ENCODE assay signal across 8 cellular contexts in genomic region chr1:150151291-150152181, GRCh38. TPM values are rescaled to one million over a fixed set of nuclear protein-coding genes. Genes with fewer than 3 reads are reported as not detected.
A peak's percentile ranks its signal among the peaks of the same experiment; 100 is the strongest.
DNase-seq lines count a peak whose midpoint lies in the region; ATAC-seq and TF ChIP-seq lines count a peak whose summit lies in the region.

No MANE protein-coding gene starts in this region.

- WGBS in GM23248 (ENCODE audit: low coverage in 1 of 2, low lambda C conversion rate in 2 of 2, missing lambda C conversion rate in 2 of 2), 2 experiments, result 54 to 62% methylated on average over 15 of the region's 15 CpGs

- H2AFZ ChIP-seq in GM23248, result peak overlapping the region; percentile 65

- in situ Hi-C loops in GM23248 (cut with MboI), result no loop called here

- H3K4me1 ChIP-seq in GM23248 (ENCODE audit: insufficient read depth) (peaks cover 30% of the 10 kb centered on the region), duodenal mucosa (ENCODE audit: control insufficient read depth in 1 of 2, insufficient read depth in 2 of 2, low read length in 2 of 2) (peaks cover 10 to 26% of the 10 kb centered on the region in 2 donors), tibial artery (peaks cover 0 to 51% (median 27%) of the 10 kb centered on the region in 4 donors)

- peaks cover 59% of the 10 kb centered on the region for H3K79me2 ChIP-seq in GM23248 (ENCODE audit: insufficient read depth)

- DNase-seq in GM23248, result peak; percentile 31
- peak; percentile 16 to 36 for DNase-seq in activated CD4-positive, alpha-beta T cell treated with anti-CD3 and anti-CD28 coated beads for 24 hours (ENCODE audit: low read depth in 2 of 2)
- DNase-seq in natural killer cell, result peak; percentile 66
- DNase-seq in tibial artery, result no peak
- no peak for DNase-seq in hippocampal formation (lab: John Stamatoyannopoulos, UW)

- H3K27ac ChIP-seq in GM23248, result peak overlapping the region; percentile 84
- peak overlapping the region; percentile 55 for H3K27ac ChIP-seq in duodenal mucosa (ENCODE audit: low read depth, low read length)
- H3K27ac ChIP-seq in tibial artery, result peak overlapping the region; percentile 98

- H3K9me3 Mint-ChIP-seq in natural killer cell, result no peaks in the 10 kb centered on the region

- H3K36me3 Mint-ChIP-seq in natural killer cell, result no peaks in the 10 kb centered on the region

- H3K9ac ChIP-seq in GM23248 (peak overlapping the region; percentile 89), duodenal mucosa (ENCODE audit: low read depth in 1 of 2, low read length in 2 of 2) (peak overlapping the region; percentile 63 to 84)

- intact Hi-C loops in natural killer cell (cut with micrococcal nuclease), result loop anchor here (5.0 kb wide), 2 partner anchors 36 to 84 kb away; partner anchors contain the start of gene VPS45
- intact Hi-C loops in tibial artery (cut with DNase I; ENCODE audit: low total_unique reads), result no loop called here

- H3K4me1 Mint-ChIP-seq in natural killer cell, result peaks cover 32 to 52% of the 10 kb centered on the region in 2 donors

- peaks cover 39% of the 10 kb centered on the region for H3F3A ChIP-seq in GM23248 (ENCODE audit: insufficient read depth)

- peak overlapping the region; percentile 88 to 95 for H3K27ac Mint-ChIP-seq in natural killer cell

- H4K20me1 ChIP-seq in GM23248 (ENCODE audit: insufficient read depth), result no peaks in the 10 kb centered on the region

- H3K9me2 ChIP-seq in GM23248 (ENCODE audit: insufficient read depth), result no peaks in the 10 kb centered on the region

- H3K27me3 ChIP-seq in GM23248 (replicated peaks; ENCODE audit: insufficient read depth) (no peaks in the 10 kb centered on the region), duodenal mucosa (ENCODE audit: control insufficient read depth in 1 of 2, insufficient read depth in 2 of 2, low read length in 2 of 2) (peaks cover 4 to 19% of the 10 kb centered on the region in 2 donors), tibial artery (no peaks in the 10 kb centered on the region)

- peak; percentile 68 to 74 (median 69) for ATAC-seq in natural killer cell
- no peak for ATAC-seq in HG02852 (IDR thresholded peaks at IDR 0.05; ENCODE audit: unreplicated experiment)
- ATAC-seq in GM21825 (IDR thresholded peaks at IDR 0.05; ENCODE audit: unreplicated experiment), result no peak

- H3K36me3 ChIP-seq in GM23248 (ENCODE audit: low read depth), result peaks cover 24% of the 10 kb centered on the region; the same call in 1 of the 2 replicates
- H3K36me3 ChIP-seq in duodenal mucosa (ENCODE audit: control insufficient read depth in 1 of 2, insufficient read depth in 2 of 2, low read length in 2 of 2), result peaks cover 0 to 25% of the 10 kb centered on the region in 2 donors
- peaks cover 31 to 36% (median 36%) of the 10 kb centered on the region in 3 donors for H3K36me3 ChIP-seq in tibial artery

- TF ChIP-seq CTCF in natural killer cell (IDR thresholded peaks at IDR 0.05) (no peak), tibial artery (IDR thresholded peaks at IDR 0.05) (no peak)

- H3K4me2 ChIP-seq in GM23248 (ENCODE audit: unreplicated experiment), result peak overlapping the region; percentile 95

- H3K4me3 Mint-ChIP-seq in natural killer cell, result peak overlapping the region; percentile 96

- H3K27me3 Mint-ChIP-seq in natural killer cell (ENCODE audit: low read depth in 2 of 2), result no peaks in the 10 kb centered on the region

- H3K9me3 ChIP-seq in GM23248 (ENCODE audit: low read depth), result no peaks in the 10 kb centered on the region
- no peaks in the 10 kb centered on the region for H3K9me3 ChIP-seq in duodenal mucosa (ENCODE audit: control insufficient read depth in 1 of 2, low read length in 2 of 2)
- H3K9me3 ChIP-seq in tibial artery, result no peaks in the 10 kb centered on the region

- H3K4me3 ChIP-seq in GM23248, result peak overlapping the region; percentile 95
- H3K4me3 ChIP-seq in duodenal mucosa (ENCODE audit: low read depth in 1 of 2, low read length in 2 of 2), result peak overlapping the region; percentile 73 to 84
- H3K4me3 ChIP-seq in tibial artery, result peak overlapping the region; percentile 86 to 95

RNA-seq across cellular contexts. Expression of gene PLEKHO1, which starts 1.8 kb away (rescaled TPM):
- total RNA-seq in GM23248 (2014; rRNA removed; shearing (Covaris generic)), result 24.8 and 26.9 TPM in 2 replicates
- 30.7 and 34.8 TPM in 2 replicates for polyA plus RNA-seq in GM23248 (2016; fragmentation: Nextera tagmentation; extraction: Ambion mirVana)
- 10 to 100 TPM; 53.3 to 73.8 (median 64.6) TPM for total RNA-seq in natural killer cell

Comparison
In these comparisons a context has a peak if more than half of its experiments do, and no peak if none do; other contexts are left out.
1. DNase-seq: peak in GM23248 (single experiment), activated CD4-positive, alpha-beta T cell treated with anti-CD3 and anti-CD28 coated beads for 24 hours (2 of 2) and natural killer cell (single experiment); none in tibial artery (0 of 2) and hippocampal formation (0 of 2).
2. ATAC-seq: peak in natural killer cell (3 of 3); none in HG02852 (single experiment) and GM21825 (single experiment).
3. Peak in every context shown above with its lines, with median percentiles within 50 percentile points of each other: H3K27ac ChIP-seq and H3K4me3 ChIP-seq.